In the genomic region with DNA sequence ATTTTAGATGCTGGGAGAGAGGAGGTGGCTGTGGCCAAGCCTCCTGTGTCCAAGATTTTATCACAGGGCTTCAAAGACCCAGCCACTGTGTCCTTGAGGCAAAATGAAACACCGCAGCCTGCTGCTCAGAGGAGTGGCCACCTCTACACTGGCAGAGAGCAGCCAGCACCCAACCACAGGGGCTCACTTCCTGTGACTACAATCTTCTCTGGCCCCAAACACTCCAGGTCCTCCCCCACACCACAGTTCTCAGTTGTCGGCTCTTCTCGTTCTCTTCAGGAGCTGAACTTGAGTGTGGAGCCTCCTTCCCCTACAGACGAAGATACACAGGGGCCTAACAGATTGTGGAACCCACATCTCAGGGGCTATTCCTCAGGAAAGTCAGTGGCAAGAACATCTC, we compare ENCODE assay signal across 1 cellular context.
TF ChIP-seq lines count a peak whose summit lies in the region.

No MANE protein-coding gene starts in this region.

TF ChIP-seq in K562, 482 proteins besides CTCF, POLR2A, EP300 and RAD21 (continued from another document):
- TF ChIP-seq, protein P1, sequence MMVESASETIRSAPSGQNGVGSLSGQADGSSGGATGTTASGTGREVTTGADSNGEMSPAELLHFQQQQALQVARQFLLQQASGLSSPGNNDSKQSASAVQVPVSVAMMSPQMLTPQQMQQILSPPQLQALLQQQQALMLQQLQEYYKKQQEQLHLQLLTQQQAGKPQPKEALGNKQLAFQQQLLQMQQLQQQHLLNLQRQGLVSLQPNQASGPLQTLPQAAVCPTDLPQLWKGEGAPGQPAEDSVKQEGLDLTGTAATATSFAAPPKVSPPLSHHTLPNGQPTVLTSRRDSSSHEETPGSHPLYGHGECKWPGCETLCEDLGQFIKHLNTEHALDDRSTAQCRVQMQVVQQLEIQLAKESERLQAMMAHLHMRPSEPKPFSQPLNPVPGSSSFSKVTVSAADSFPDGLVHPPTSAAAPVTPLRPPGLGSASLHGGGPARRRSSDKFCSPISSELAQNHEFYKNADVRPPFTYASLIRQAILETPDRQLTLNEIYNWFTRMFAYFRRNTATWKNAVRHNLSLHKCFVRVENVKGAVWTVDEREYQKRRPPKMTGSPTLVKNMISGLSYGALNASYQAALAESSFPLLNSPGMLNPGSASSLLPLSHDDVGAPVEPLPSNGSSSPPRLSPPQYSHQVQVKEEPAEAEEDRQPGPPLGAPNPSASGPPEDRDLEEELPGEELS (CRISPR knock-in tag; IDR thresholded peaks at IDR 0.05; ENCODE audit: borderline replicate concordance) = no peak
- TF ChIP-seq NFIC (IDR thresholded peaks at IDR 0.05) = no peak
- TF ChIP-seq NCOA6 (IDR thresholded peaks at IDR 0.05) = no peak
- TF ChIP-seq JUND (IDR thresholded peaks at IDR 0.05; ENCODE audit: borderline replicate concordance, low read depth, low read length) = no peak
- TF ChIP-seq JUND (tag; IDR thresholded peaks at IDR 0.05; ENCODE audit: borderline replicate concordance, low read depth, low read length) = no peak
- TF ChIP-seq ILK (tag; IDR thresholded peaks at IDR 0.05; ENCODE audit: borderline replicate concordance, low read depth) = no peak
- TF ChIP-seq, protein P2, sequence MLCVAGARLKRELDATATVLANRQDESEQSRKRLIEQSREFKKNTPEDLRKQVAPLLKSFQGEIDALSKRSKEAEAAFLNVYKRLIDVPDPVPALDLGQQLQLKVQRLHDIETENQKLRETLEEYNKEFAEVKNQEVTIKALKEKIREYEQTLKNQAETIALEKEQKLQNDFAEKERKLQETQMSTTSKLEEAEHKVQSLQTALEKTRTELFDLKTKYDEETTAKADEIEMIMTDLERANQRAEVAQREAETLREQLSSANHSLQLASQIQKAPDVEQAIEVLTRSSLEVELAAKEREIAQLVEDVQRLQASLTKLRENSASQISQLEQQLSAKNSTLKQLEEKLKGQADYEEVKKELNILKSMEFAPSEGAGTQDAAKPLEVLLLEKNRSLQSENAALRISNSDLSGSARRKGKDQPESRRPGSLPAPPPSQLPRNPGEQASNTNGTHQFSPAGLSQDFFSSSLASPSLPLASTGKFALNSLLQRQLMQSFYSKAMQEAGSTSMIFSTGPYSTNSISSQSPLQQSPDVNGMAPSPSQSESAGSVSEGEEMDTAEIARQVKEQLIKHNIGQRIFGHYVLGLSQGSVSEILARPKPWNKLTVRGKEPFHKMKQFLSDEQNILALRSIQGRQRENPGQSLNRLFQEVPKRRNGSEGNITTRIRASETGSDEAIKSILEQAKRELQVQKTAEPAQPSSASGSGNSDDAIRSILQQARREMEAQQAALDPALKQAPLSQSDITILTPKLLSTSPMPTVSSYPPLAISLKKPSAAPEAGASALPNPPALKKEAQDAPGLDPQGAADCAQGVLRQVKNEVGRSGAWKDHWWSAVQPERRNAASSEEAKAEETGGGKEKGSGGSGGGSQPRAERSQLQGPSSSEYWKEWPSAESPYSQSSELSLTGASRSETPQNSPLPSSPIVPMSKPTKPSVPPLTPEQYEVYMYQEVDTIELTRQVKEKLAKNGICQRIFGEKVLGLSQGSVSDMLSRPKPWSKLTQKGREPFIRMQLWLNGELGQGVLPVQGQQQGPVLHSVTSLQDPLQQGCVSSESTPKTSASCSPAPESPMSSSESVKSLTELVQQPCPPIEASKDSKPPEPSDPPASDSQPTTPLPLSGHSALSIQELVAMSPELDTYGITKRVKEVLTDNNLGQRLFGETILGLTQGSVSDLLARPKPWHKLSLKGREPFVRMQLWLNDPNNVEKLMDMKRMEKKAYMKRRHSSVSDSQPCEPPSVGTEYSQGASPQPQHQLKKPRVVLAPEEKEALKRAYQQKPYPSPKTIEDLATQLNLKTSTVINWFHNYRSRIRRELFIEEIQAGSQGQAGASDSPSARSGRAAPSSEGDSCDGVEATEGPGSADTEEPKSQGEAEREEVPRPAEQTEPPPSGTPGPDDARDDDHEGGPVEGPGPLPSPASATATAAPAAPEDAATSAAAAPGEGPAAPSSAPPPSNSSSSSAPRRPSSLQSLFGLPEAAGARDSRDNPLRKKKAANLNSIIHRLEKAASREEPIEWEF (CRISPR knock-in tag; IDR thresholded peaks at IDR 0.05) = no peak
- TF ChIP-seq TFAM (CRISPR knock-in tag; conservative IDR thresholded peaks at IDR 0.05) = no peak
- TF ChIP-seq, protein P3, sequence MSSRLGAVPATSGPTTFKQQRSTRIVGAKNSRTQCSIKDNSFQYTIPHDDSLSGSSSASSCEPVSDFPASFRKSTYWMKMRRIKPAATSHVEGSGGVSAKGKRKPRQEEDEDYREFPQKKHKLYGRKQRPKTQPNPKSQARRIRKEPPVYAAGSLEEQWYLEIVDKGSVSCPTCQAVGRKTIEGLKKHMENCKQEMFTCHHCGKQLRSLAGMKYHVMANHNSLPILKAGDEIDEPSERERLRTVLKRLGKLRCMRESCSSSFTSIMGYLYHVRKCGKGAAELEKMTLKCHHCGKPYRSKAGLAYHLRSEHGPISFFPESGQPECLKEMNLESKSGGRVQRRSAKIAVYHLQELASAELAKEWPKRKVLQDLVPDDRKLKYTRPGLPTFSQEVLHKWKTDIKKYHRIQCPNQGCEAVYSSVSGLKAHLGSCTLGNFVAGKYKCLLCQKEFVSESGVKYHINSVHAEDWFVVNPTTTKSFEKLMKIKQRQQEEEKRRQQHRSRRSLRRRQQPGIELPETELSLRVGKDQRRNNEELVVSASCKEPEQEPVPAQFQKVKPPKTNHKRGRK (tag; IDR thresholded peaks at IDR 0.05) = no peak
